In genomic region chr17:42819939-42820535, GRCh38 we compare ENCODE assay signal across 8 cellular contexts. TPM values are rescaled to one million over a fixed set of nuclear protein-coding genes. Genes with fewer than 3 reads are reported as not detected.
DNase-seq lines count a peak whose midpoint lies in the region; ATAC-seq and TF ChIP-seq lines count a peak whose summit lies in the region.

No MANE protein-coding gene starts in this region.

- peak; percentile 84 for TF ChIP-seq CTCF in LNCAP (IDR thresholded peaks at IDR 0.05)

- peak; percentile 23 for DNase-seq in DMS114 treated with DMSO at 0.1 percent for 48 hours (lab: John Stamatoyannopoulos, UW; ENCODE audit: unreplicated experiment)
- DNase-seq in SHP77 (lab: John Stamatoyannopoulos, UW) = peak; percentile 71 to 86
- DNase-seq in activated gamma-delta T cell treated with anti-CD3 and anti-CD28 coated beads, Interleukin-2, amount 50 U/mL, for 16 hours (ENCODE audit: low read depth) = peak; percentile 46
- DNase-seq in left cardiac atrium = peak; percentile 58
- peak; percentile 76 for DNase-seq in stimulated activated CD4-positive, alpha-beta T cell treated with anti-CD3 and anti-CD28 coated beads, Interleukin-1b, Interleukin-23, amount 100 ng/mL, for 48 hours

- ATAC-seq in left cardiac atrium (no peak), GM19328 (IDR thresholded peaks at IDR 0.05; ENCODE audit: unreplicated experiment) (no peak), HG03175 (IDR thresholded peaks at IDR 0.05; ENCODE audit: unreplicated experiment) (no peak)

- intact Hi-C loops in left cardiac atrium (cut with DNase I) = loop anchor here in 1 of 2 donors (5.0 kb wide), 1 partner anchor 98 kb away; no protein-coding TSS in a partner anchor

RNA-seq across cellular contexts. Expression of gene BECN1, which starts 4.0 kb away (rescaled TPM):
- 10 to 100 TPM; 63.5 to 72.5 TPM for total RNA-seq in left cardiac atrium

RNA-seq across cellular contexts. Expression of gene PSME3, which starts 13.2 kb away (rescaled TPM):
- total RNA-seq in left cardiac atrium = 10 to 100 TPM; 67.8 to 83.3 TPM

RNA-seq across cellular contexts. Expression of gene CNTD1, which starts 21.4 kb away (rescaled TPM):
- under 1 TPM in 1 of 2 donors, not detected in 1; 0.44 TPM for total RNA-seq in left cardiac atrium

RNA-seq across cellular contexts. Expression of gene COA3, which starts 21.5 kb away (rescaled TPM):
- total RNA-seq in left cardiac atrium = 10 to 100 TPM; 60.3 to 63.9 TPM

RNA-seq across cellular contexts. Expression of gene AOC2, which starts 24.3 kb away (rescaled TPM):
- 1 to 10 TPM; 1.6 to 3.8 TPM for total RNA-seq in left cardiac atrium

Comparison
In these comparisons a context has a peak if more than half of its experiments do, and no peak if none do; other contexts are left out.
1. DNase-seq: peak in every context shown above with its lines; median percentile 78 in SHP77; 76 in stimulated activated CD4-positive, alpha-beta T cell treated with anti-CD3 and anti-CD28 coated beads, Interleukin-1b, Interleukin-23, amount 100 ng/mL, for 48 hours; 58 in left cardiac atrium; 46 in activated gamma-delta T cell treated with anti-CD3 and anti-CD28 coated beads, Interleukin-2, amount 50 U/mL, for 16 hours; 23 in DMS114 treated with DMSO at 0.1 percent for 48 hours.